10 cellular contexts compared by ENCODE assay signal in genomic region chr17:27839571-27840405, GRCh38. TPM values are rescaled to one million over a fixed set of nuclear protein-coding genes. Genes with fewer than 3 reads are reported as not detected.
A peak's percentile ranks its signal among the peaks of the same experiment; 100 is the strongest.
DNase-seq lines count a peak whose midpoint lies in the region; ATAC-seq, FAIRE-seq and TF ChIP-seq lines count a peak whose summit lies in the region.
"Not testable (repeated sequence)": the region's sequence is repeated elsewhere in the genome, so short reads cannot be mapped to it uniquely, and the experiment has no call there.
"Had no signal": no experiment of that assay in that cellular context is flagged by ENCODE, and none has a peak within 500 bp of the region (broad histone marks: within the 10 kb centered on the region; RNA-seq: fewer than 3 reads in every experiment).

No MANE protein-coding gene starts in this region.

- not testable (repeated sequence) for H4K20me1 ChIP-seq in GM12878 (ENCODE audit: control insufficient read depth, insufficient read depth)

- intact Hi-C loops in GM12878 (cut with micrococcal nuclease; ENCODE audit: unreplicated experiment); mucosa of descending colon (cut with DNase I, micrococcal nuclease); thyroid gland (cut with DNase I): not testable (repeated sequence)

- H3K27me3 ChIP-seq in RWPE2 (ENCODE audit: insufficient read depth, poor library complexity, severe bottlenecking); GM12878 (replicated peaks in 1 of 2; ENCODE audit: control insufficient read depth in 2 of 2, insufficient read depth in 2 of 2, low read length in 1 of 2); foreskin keratinocyte; thyroid gland: not testable (repeated sequence)

- not testable (repeated sequence) for H2AFZ ChIP-seq in GM12878 (ENCODE audit: control insufficient read depth, low read depth, low read length)

- SMC1A ChIA-PET in GM12878 (lab: Charles Lee; ENCODE audit: uncharacterized antibody, unreplicated experiment) = not testable (repeated sequence)

- TF ChIP-seq RAD21 in GM12878 (IDR thresholded peaks at IDR 0.05; ENCODE audit: insufficient read depth, low read depth, low read length) = not testable (repeated sequence)

- DNase-seq in D721Med (ENCODE audit: insufficient read length, low spot score); GM12892 (ENCODE audit: insufficient read length); RWPE2 (ENCODE audit: low spot score); GM12878 (ENCODE audit: low read depth, low spot score); foreskin keratinocyte; mucosa of descending colon: not testable (repeated sequence)
- DNase-seq in left lobe of liver (ENCODE audit: low spot score) = peak; percentile 52
- peak; percentile 47 to 61 for DNase-seq in thyroid gland

- FAIRE-seq in D721Med (lab: Jason Lieb, UNC) (peak; percentile 92), GM12892 (lab: Jason Lieb, UNC) (peak; percentile 77), GM12878 (lab: Jason Lieb, UNC) (peak; percentile 90)

- BruUV-seq in GM12878 (replicated peaks; lab: Mats Ljungman, UMichigan) = not testable (repeated sequence)

- POLR2A ChIA-PET in GM12878 (lab: Charles Lee) = not testable (repeated sequence)

- RAD21 ChIA-PET in GM12878 (lab: Charles Lee; ENCODE audit: unreplicated experiment) = not testable (repeated sequence)

- not testable (repeated sequence) for H3K36me3 ChIP-seq in RWPE2 (ENCODE audit: low read depth); GM12878 (ENCODE audit: control insufficient read depth in 2 of 2, insufficient read depth in 2 of 2, low read length in 1 of 2); mucosa of descending colon (ENCODE audit: low read depth); thyroid gland

- TF ChIP-seq POLR2A in GM12892 (IDR thresholded peaks at IDR 0.05; ENCODE audit: low read depth, low read length); GM12878 (IDR thresholded peaks at IDR 0.05; ENCODE audit: low read depth, low read length); thyroid gland (IDR thresholded peaks at IDR 0.05): not testable (repeated sequence)

- TF ChIP-seq EP300 in GM12878 (IDR thresholded peaks at IDR 0.05; ENCODE audit: borderline replicate concordance in 1 of 2, control insufficient read depth in 1 of 2, low read depth in 2 of 2, low read length in 2 of 2) = not testable (repeated sequence)

- WGBS in GM12878 (ENCODE audit: insufficient coverage, insufficient replicate concordance, low lambda C conversion rate, missing lambda C conversion rate) = 42% methylated on average over 1 of the region's 4 CpGs
- WGBS in thyroid gland, 2 donors = 21 to 25% methylated on average over 1 of the region's 4 CpGs

- H3K4me1 ChIP-seq in RWPE2 (ENCODE audit: insufficient read depth, poor library complexity, severe bottlenecking); GM12878 (ENCODE audit: control insufficient read depth, insufficient read depth, low read length); foreskin keratinocyte; mucosa of descending colon (ENCODE audit: low read depth): not testable (repeated sequence)
- peaks cover 10% of the 10 kb centered on the region in 2 donors for H3K4me1 ChIP-seq in thyroid gland

- not testable (repeated sequence) for TF ChIP-seq CTCF in D721Med (IDR thresholded peaks at IDR 0.05; ENCODE audit: insufficient read depth, missing control alignments); RWPE2 (IDR thresholded peaks at IDR 0.05; ENCODE audit: poor library complexity, severe bottlenecking); GM12878 (IDR thresholded peaks at IDR 0.05 in 2 of 3, conservative IDR thresholded peaks at IDR 0.05 in 1 of 3; ENCODE audit: control insufficient read depth in 2 of 3, extremely low read depth in 1 of 3, insufficient read depth in 1 of 3, low read depth in 3 of 3, low read length in 3 of 3); foreskin keratinocyte (conservative IDR thresholded peaks at IDR 0.05); mucosa of descending colon (IDR thresholded peaks at IDR 0.05); thyroid gland (IDR thresholded peaks at IDR 0.05)

- H3K79me2 ChIP-seq in GM12878 (ENCODE audit: control insufficient read depth, insufficient read depth, low read length) = not testable (repeated sequence)

- H3K9me3 ChIP-seq in RWPE2 (ENCODE audit: severe bottlenecking); GM12878 (replicated peaks; ENCODE audit: control insufficient read depth, insufficient read depth, low read length); mucosa of descending colon; thyroid gland: not testable (repeated sequence)

- H3K4me3 ChIP-seq in RWPE2 (ENCODE audit: severe bottlenecking); GM12878; mucosa of descending colon; thyroid gland (replicated peaks in 1 of 3): not testable (repeated sequence)

- H3K4me2 ChIP-seq in GM12878 (ENCODE audit: control insufficient read depth, insufficient read depth) = not testable (repeated sequence)

- in situ Hi-C loops in GM12878 (cut with MboI) = not testable (repeated sequence)

- peak; percentile 55; the same call in 2 of the 3 replicates for ATAC-seq in RWPE2 (ENCODE audit: low read depth)
- not testable (repeated sequence) for ATAC-seq in GM12878
- peak; percentile 38 for ATAC-seq in foreskin keratinocyte
- peak; percentile 82 for ATAC-seq in left lobe of liver
- peak; percentile 58 for ATAC-seq in mucosa of descending colon

- H3K9ac ChIP-seq in GM12878 (ENCODE audit: control insufficient read depth, insufficient read depth, low read length) = not testable (repeated sequence)

- CTCF ChIA-PET in GM12878 (lab: Yijun Ruan, JAX) = not testable (repeated sequence)

- not testable (repeated sequence) for H3K27ac ChIP-seq in RWPE2 (ENCODE audit: poor library complexity, severe bottlenecking); GM12878 (ENCODE audit: control insufficient read depth, insufficient read depth); foreskin keratinocyte; thyroid gland

RNA-seq across cellular contexts. Expression of gene NOS2, which starts 39.5 kb away (rescaled TPM):
- polyA plus RNA-seq in GM12892 (2012; ENCODE audit: missing spikeins) = not detected
- 0.40 and 0.59 TPM in 2 replicates for total RNA-seq in GM12878 (2013; cell fraction: nucleolus; rRNA removed)
- total RNA-seq in GM12878 (2014; rRNA removed) (not detected in 2 replicates), GM12878 (2014; rRNA removed; fragmentation: Illumina TruSeq; extraction: Trizol) (not detected in 2 replicates), GM12878 (2021) (0.05 and 0.08 TPM in 2 replicates), foreskin keratinocyte (not detected in 2 replicates), left lobe of liver (not detected), mucosa of descending colon (10 to 100 TPM; 10.5 to 67.1 (median 11.0) TPM), thyroid gland (1 to 10 TPM in 1 of 4 donors, under 1 TPM in 1, not detected in 2; 0.22 to 1.1 TPM)
- not detected for polyA plus RNA-seq in GM12878 (2011; ENCODE audit: low read depth)
- polyA plus RNA-seq in GM12878 (2011; rRNA removed) (0.01 and 0.03 TPM in 2 replicates), GM12878 (2014; fragmentation: Illumina TruSeq; extraction: Trizol) (0.01 and 0.05 TPM in 2 replicates), GM12878 (2014; fragmentation: Nextera tagmentation; extraction: Ambion mirVana) (not detected), GM12878 (2014; rRNA removed) (0.03 TPM in 1 of 2 replicates, not detected in the other), GM12878 (2016; fragmentation: Nextera tagmentation; extraction: Ambion mirVana) (not detected), foreskin keratinocyte (not detected in 2 replicates)
- polyA plus RNA-seq in GM12878 (2011; cell fraction: cytosol; rRNA removed) = 0.03 and 0.04 TPM in 2 replicates
- polyA plus RNA-seq in GM12878 (2011; cell fraction: nucleus; rRNA removed) = 0.06 and 0.25 TPM in 2 replicates
- polyA plus RNA-seq in GM12878 (2012) = 0.08 TPM in 1 of 2 replicates, not detected in the other
- 0.07 and 0.15 TPM in 2 replicates for polyA minus RNA-seq in GM12878 (2011; rRNA and poly(A)+ RNA removed)
- not detected in 2 replicates for polyA minus RNA-seq in GM12878 (2011; cell fraction: cytosol; rRNA and poly(A)+ RNA removed)
- polyA minus RNA-seq in GM12878 (2011; cell fraction: nucleus; rRNA and poly(A)+ RNA removed) = 0.12 TPM in 1 of 2 replicates, not detected in the other
- total RNA-seq: Calu3, SJCRH30 had no signal

RNA-seq across cellular contexts. Expression of gene LYRM9, which starts 53.4 kb away (rescaled TPM):
- polyA plus RNA-seq in GM12892 (2012; ENCODE audit: missing spikeins) = 11.1 TPM
- 19.2 and 21.6 TPM in 2 replicates for total RNA-seq in GM12878 (2013; cell fraction: nucleolus; rRNA removed)
- total RNA-seq in GM12878 (2014; rRNA removed) = 5.7 and 6.4 TPM in 2 replicates
- total RNA-seq in GM12878 (2014; rRNA removed; fragmentation: Illumina TruSeq; extraction: Trizol) = 3.5 and 3.8 TPM in 2 replicates
- total RNA-seq in GM12878 (2021) = 4.7 and 5.8 TPM in 2 replicates
- 9.0 TPM for polyA plus RNA-seq in GM12878 (2011; ENCODE audit: low read depth)
- 3.3 and 3.5 TPM in 2 replicates for polyA plus RNA-seq in GM12878 (2011; rRNA removed)
- 3.5 and 4.3 TPM in 2 replicates for polyA plus RNA-seq in GM12878 (2011; cell fraction: cytosol; rRNA removed)
- polyA plus RNA-seq in GM12878 (2011; cell fraction: nucleus; rRNA removed) = 7.5 TPM in 2 replicates
- 10.0 and 12.0 TPM in 2 replicates for polyA plus RNA-seq in GM12878 (2012)
- polyA plus RNA-seq in GM12878 (2014; fragmentation: Illumina TruSeq; extraction: Trizol) = 4.6 and 4.9 TPM in 2 replicates
- polyA plus RNA-seq in GM12878 (2014; fragmentation: Nextera tagmentation; extraction: Ambion mirVana) = 1 to 10 TPM; 1.8 to 2.7 TPM
- polyA plus RNA-seq in GM12878 (2014; rRNA removed) = 6.1 and 8.3 TPM in 2 replicates
- 1 to 10 TPM; 4.6 to 6.7 TPM for polyA plus RNA-seq in GM12878 (2016; fragmentation: Nextera tagmentation; extraction: Ambion mirVana)
- polyA minus RNA-seq in GM12878 (2011; rRNA and poly(A)+ RNA removed) = 2.4 and 4.1 TPM in 2 replicates
- 1.3 and 1.6 TPM in 2 replicates for polyA minus RNA-seq in GM12878 (2011; cell fraction: cytosol; rRNA and poly(A)+ RNA removed)
- polyA minus RNA-seq in GM12878 (2011; cell fraction: nucleus; rRNA and poly(A)+ RNA removed) = 2.4 and 4.3 TPM in 2 replicates
- 1.6 and 2.1 TPM in 2 replicates for total RNA-seq in foreskin keratinocyte
- polyA plus RNA-seq in foreskin keratinocyte = 2.0 and 3.0 TPM in 2 replicates
- 5.1 TPM for total RNA-seq in left lobe of liver
- total RNA-seq in mucosa of descending colon = 1 to 10 TPM; 4.7 to 7.2 (median 6.2) TPM
- total RNA-seq in thyroid gland = 10 to 100 TPM; 25.5 to 52.7 (median 46.4) TPM

Comparison
In these comparisons a context has a peak if more than half of its experiments do, and no peak if none do; other contexts are left out.
1. RNA of gene NOS2, which starts 39.5 kb away (total RNA-seq): 10.5 to 67.1 TPM in mucosa of descending colon; 0.22 to 1.1 TPM in thyroid gland, not detected in left lobe of liver (single experiment), 0.05 to 0.59 TPM in GM12878 and not detected in foreskin keratinocyte; every median in the first group is over 4 times any median in the second.